ENCODE assay signal across 11 cellular contexts in genomic region chr5:72380491-72381274, GRCh38.
DNase-seq lines count a peak whose midpoint lies in the region; ATAC-seq, FAIRE-seq and TF ChIP-seq lines count a peak whose summit lies in the region.
"Had no signal": no experiment of that assay in that cellular context is flagged by ENCODE, and none has a peak within 500 bp of the region (broad histone marks: within the 10 kb centered on the region; RNA-seq: fewer than 3 reads in every experiment).

No MANE protein-coding gene starts in this region.

- FAIRE-seq in HepG2 (lab: Jason Lieb, UNC) = no peak
- FAIRE-seq: H1 had no signal

- POLR2A ChIA-PET in HepG2 (lab: Yijun Ruan, JAX) = no interaction called here

- no peak overlapping the region for H3K4me3 ChIP-seq in mammary epithelial cell (replicated peaks in 1 of 3; ENCODE audit: insufficient read depth in 1 of 3, low read depth in 2 of 3, low read length in 3 of 3)
- H3K4me3 ChIP-seq in HepG2 (replicated peaks in 1 of 3; ENCODE audit: insufficient read depth in 1 of 3, low read depth in 2 of 3, low read length in 3 of 3) = no peak overlapping the region
- H3K4me3 ChIP-seq in vagina = no peak overlapping the region

- CTCF ChIA-PET in mammary epithelial cell (lab: Charles Lee; ENCODE audit: low non-redundant PET) = no interaction called here
- CTCF ChIA-PET in HepG2 (lab: Yijun Ruan, JAX; ENCODE audit: low intra/inter-chr PET ratio, low total read pairs) = no interaction called here

- in situ Hi-C loops in mammary epithelial cell (cut with MboI; ENCODE audit: low sequenced_read_pairs in 2 of 2) = no loop called here
- in situ Hi-C loops in HepG2 (cut with HindIII; ENCODE audit: extremely low pct_ligation_motif_present, low pct_unique_long_range_greater_than_20kb) = no loop called here

- H3K27me3 Mint-ChIP-seq in stimulated activated naive B cell treated with anti-CD40 and anti-IgM and Interleukin-4, amounts not matched to agents 10 μg/mL and 1 μg/mL and 100 μg/mL, for 72 hours = peaks cover 11 to 16% of the 10 kb centered on the region in 2 donors

- peaks cover 3 to 6% of the 10 kb centered on the region in 2 donors for H3K36me3 Mint-ChIP-seq in stimulated activated naive B cell treated with anti-CD40 and anti-IgM and Interleukin-4, amounts not matched to agents 10 μg/mL and 1 μg/mL and 100 μg/mL, for 72 hours

- no peak overlapping the region for H3K4me3 Mint-ChIP-seq in stimulated activated naive B cell treated with anti-CD40 and anti-IgM and Interleukin-4, amounts not matched to agents 10 μg/mL and 1 μg/mL and 100 μg/mL, for 72 hours

- peaks cover 0 to 2% of the 10 kb centered on the region in 2 donors for H3K9me3 Mint-ChIP-seq in stimulated activated naive B cell treated with anti-CD40 and anti-IgM and Interleukin-4, amounts not matched to agents 10 μg/mL and 1 μg/mL and 100 μg/mL, for 72 hours

- intact Hi-C loops in mammary epithelial cell (cut with micrococcal nuclease) = no loop called here
- intact Hi-C loops in HepG2 (cut with micrococcal nuclease; ENCODE audit: unreplicated experiment) = no loop called here
- intact Hi-C loops in vagina (cut with DNase I) = loop anchor here (5.0 kb wide), 1 partner anchor 498 kb away; no protein-coding TSS in a partner anchor

- peaks cover 40% of the 10 kb centered on the region for H3K4me1 ChIP-seq in mammary epithelial cell (ENCODE audit: insufficient read depth, low read length)
- H3K4me1 ChIP-seq in HepG2 (ENCODE audit: insufficient read depth, low read length) = no peaks in the 10 kb centered on the region
- H3K4me1 ChIP-seq in vagina = peaks cover 11% of the 10 kb centered on the region

- no peaks in the 10 kb centered on the region for H3K27me3 ChIP-seq in mammary epithelial cell (ENCODE audit: insufficient read depth, low read length)
- H3K27me3 ChIP-seq in HepG2 (ENCODE audit: control insufficient read depth in 1 of 2, insufficient read depth in 2 of 2, low read length in 2 of 2) = 0 out of 5 replicates have a peak, but pooled peaks cover 0 to 5% of the 10 kb centered on the region in 2 experiments
- no peaks in the 10 kb centered on the region for H3K27me3 ChIP-seq in vagina

- DNase-seq in Kasumi-1 (lab: John Stamatoyannopoulos, UW) = peak; percentile 77 to 79
- DNase-seq in mammary epithelial cell = no peak
- DNase-seq in stimulated activated naive B cell treated with anti-CD40 and anti-IgM and Interleukin-4, amounts not matched to agents 10 μg/mL and 1 μg/mL and 100 μg/mL, for 72 hours = peak; percentile 4
- no peak for DNase-seq in HepG2 (ENCODE audit: low spot score)
- no peak for DNase-seq in vagina (ENCODE audit: extremely low spot score in 2 of 2)
- no peak for DNase-seq in NCI-H1694 (lab: John Stamatoyannopoulos, UW)
- no peak for DNase-seq in stimulated activated CD4-positive, alpha-beta T cell treated with anti-CD3 and anti-CD28 coated beads, Interleukin-2, amount 100 ng/mL, for 24 hours
- DNase-seq: GF-D8 had no signal

- BruUV-seq in mammary epithelial cell (replicated peaks; lab: Mats Ljungman, UMichigan) (no TSS peak), HepG2 (replicated peaks; lab: Mats Ljungman, UMichigan) (no TSS peak)

- no peak for TF ChIP-seq RAD21 in HepG2 (CRISPR knock-in tag; IDR thresholded peaks at IDR 0.05)

- H4K20me1 ChIP-seq in mammary epithelial cell (ENCODE audit: insufficient read depth, low read length) = no peaks in the 10 kb centered on the region
- H4K20me1 ChIP-seq in HepG2 (ENCODE audit: insufficient read depth, low read length) = no peaks in the 10 kb centered on the region

- no peak for TF ChIP-seq EP300 in HepG2 (IDR thresholded peaks at IDR 0.05; ENCODE audit: low read depth in 2 of 2, low read length in 2 of 2)
- TF ChIP-seq EP300 in HepG2 (CRISPR knock-in tag; IDR thresholded peaks at IDR 0.05; ENCODE audit: borderline replicate concordance) = no peak

- WGBS in mammary epithelial cell (ENCODE audit: low coverage, missing lambda C conversion rate) = 98% methylated on average over 7 of the region's 7 CpGs
- 35% methylated on average over 7 of the region's 7 CpGs for WGBS in HepG2 (ENCODE audit: low lambda C conversion rate)

- H3K79me2 ChIP-seq in mammary epithelial cell (ENCODE audit: insufficient read depth, low read length) (no peaks in the 10 kb centered on the region), HepG2 (ENCODE audit: insufficient read depth, low read length) (no peaks in the 10 kb centered on the region)

- H3K4me1 Mint-ChIP-seq in stimulated activated naive B cell treated with anti-CD40 and anti-IgM and Interleukin-4, amounts not matched to agents 10 μg/mL and 1 μg/mL and 100 μg/mL, for 72 hours = peaks cover 9 to 16% of the 10 kb centered on the region in 2 donors

- H3K36me3 ChIP-seq in mammary epithelial cell (ENCODE audit: insufficient read depth, low read length) = no peaks in the 10 kb centered on the region
- H3K36me3 ChIP-seq in HepG2 (replicated peaks in 1 of 2; ENCODE audit: control insufficient read depth in 1 of 2, insufficient read depth in 2 of 2, low read length in 2 of 2) = no peaks in the 10 kb centered on the region
- no peaks in the 10 kb centered on the region for H3K36me3 ChIP-seq in vagina

- H3K9me3 ChIP-seq in mammary epithelial cell (replicated peaks; ENCODE audit: insufficient read depth, low read length) (no peaks in the 10 kb centered on the region), HepG2 (ENCODE audit: low read length) (no peaks in the 10 kb centered on the region), vagina (no peaks in the 10 kb centered on the region)

- H3K27ac Mint-ChIP-seq in stimulated activated naive B cell treated with anti-CD40 and anti-IgM and Interleukin-4, amounts not matched to agents 10 μg/mL and 1 μg/mL and 100 μg/mL, for 72 hours = no peak overlapping the region

- TF ChIP-seq CTCF in mammary epithelial cell (conservative IDR thresholded peaks at IDR 0.05 in 1 of 2, IDR thresholded peaks at IDR 0.05 in 1 of 2; ENCODE audit: extremely low read depth in 1 of 2, insufficient read depth in 1 of 2, low read depth in 1 of 2, low read length in 2 of 2) (no peak), HepG2 (CRISPR knock-in tag; IDR thresholded peaks at IDR 0.05) (no peak), vagina (IDR thresholded peaks at IDR 0.05) (no peak)

- H3K4me2 ChIP-seq in mammary epithelial cell (ENCODE audit: insufficient read depth, low read depth, low read length) = no peak overlapping the region
- no peak overlapping the region for H3K4me2 ChIP-seq in HepG2 (ENCODE audit: low read depth, low read length)

- peak; percentile 70 for ATAC-seq in GM19043 (IDR thresholded peaks at IDR 0.05; ENCODE audit: low read depth, unreplicated experiment)
- ATAC-seq in stimulated activated naive B cell treated with anti-CD40 and anti-IgM and Interleukin-4, amounts not matched to agents 10 μg/mL and 1 μg/mL and 100 μg/mL, for 72 hours (replicated peaks) = peak; percentile 83 to 88
- no peak for ATAC-seq in HepG2
- ATAC-seq: SK-N-SH treated with all-trans-retinoic acid at 6 μM for 48 hours had no signal

- H3K27ac ChIP-seq in mammary epithelial cell (ENCODE audit: insufficient read depth, low read depth, low read length) (peak overlapping the region; percentile 15), HepG2 (ENCODE audit: extremely low read length, insufficient read depth, low read length) (no peak overlapping the region), vagina (no peak overlapping the region)

- H3K9ac ChIP-seq in mammary epithelial cell (ENCODE audit: insufficient read depth, low read length) = no peak overlapping the region
- no peak overlapping the region for H3K9ac ChIP-seq in HepG2 (ENCODE audit: insufficient read depth, low read depth, low read length)

- TF ChIP-seq POLR2A in HepG2 (IDR thresholded peaks at IDR 0.05; ENCODE audit: insufficient read depth in 1 of 2, low read depth in 2 of 2, low read length in 2 of 2) = no peak
- no peak for TF ChIP-seq POLR2A in vagina (IDR thresholded peaks at IDR 0.05)

- dilution Hi-C loops in mammary epithelial cell (cut with HindIII; ENCODE audit: low sequenced_read_pairs) = no loop called here

- H2AFZ ChIP-seq in mammary epithelial cell (ENCODE audit: low read depth, low read length) (no peak overlapping the region), HepG2 (ENCODE audit: low read length) (no peak overlapping the region)

TF ChIP-seq in HepG2, 621 proteins besides CTCF, POLR2A, EP300 and RAD21 (continues in another document):
- TF ChIP-seq ZNF777 (CRISPR knock-in tag; IDR thresholded peaks at IDR 0.05) (no peak), SIN3A (IDR thresholded peaks at IDR 0.05; ENCODE audit: borderline replicate concordance, low read depth, low read length) (no peak), TFE3 (CRISPR knock-in tag; IDR thresholded peaks at IDR 0.05) (no peak), ZBTB42 (CRISPR knock-in tag; IDR thresholded peaks at IDR 0.05) (no peak), ZNF335 (CRISPR knock-in tag; IDR thresholded peaks at IDR 0.05) (no peak), ZNF674 (CRISPR knock-in tag; IDR thresholded peaks at IDR 0.05; ENCODE audit: low read depth) (no peak), ISL2 (CRISPR knock-in tag; IDR thresholded peaks at IDR 0.05) (no peak), DDIT3 (CRISPR knock-in tag; IDR thresholded peaks at IDR 0.05) (no peak)

Comparison
In these comparisons a context has a peak if more than half of its experiments do, and no peak if none do; other contexts are left out.
1. DNase-seq: peak in Kasumi-1 (2 of 2) and stimulated activated naive B cell treated with anti-CD40 and anti-IgM and Interleukin-4, amounts not matched to agents 10 μg/mL and 1 μg/mL and 100 μg/mL, for 72 hours (single experiment); none in mammary epithelial cell (single experiment), HepG2 (single experiment), vagina (0 of 2), NCI-H1694 (single experiment) and stimulated activated CD4-positive, alpha-beta T cell treated with anti-CD3 and anti-CD28 coated beads, Interleukin-2, amount 100 ng/mL, for 24 hours (0 of 2).